In genomic region chr5:181163487-181164075, GRCh38 we compare ENCODE assay signal across 1 cellular context.
TF ChIP-seq lines count a peak whose summit lies in the region.

No MANE protein-coding gene starts in this region.

TF ChIP-seq in K562, 482 proteins besides CTCF, POLR2A, EP300 and RAD21 (continued from another document and continues in another):
- TF ChIP-seq MBD1 (CRISPR knock-in tag; IDR thresholded peaks at IDR 0.05) (no peak), TCFL5 (CRISPR knock-in tag; conservative IDR thresholded peaks at IDR 0.05) (no peak), SMAD2 (IDR thresholded peaks at IDR 0.05; ENCODE audit: low read depth, low read length) (no peak), CCAR2 (IDR thresholded peaks at IDR 0.05; ENCODE audit: low read depth, low read length) (no peak), FIP1L1 (IDR thresholded peaks at IDR 0.05; ENCODE audit: low read depth, low read length, poor library complexity, severe bottlenecking) (no peak), OTX1 (CRISPR knock-in tag; IDR thresholded peaks at IDR 0.05) (peak; percentile 91), NCOR1 (IDR thresholded peaks at IDR 0.05) (no peak), ZNF507 (tag; conservative IDR thresholded peaks at IDR 0.05) (no peak), LEF1 (IDR thresholded peaks at IDR 0.05) (0 out of 2 replicates have a peak, but pooled peaks have one; percentile 13), CTBP1 (IDR thresholded peaks at IDR 0.05; ENCODE audit: borderline replicate concordance) (no peak), ZNF3 (CRISPR knock-in tag; IDR thresholded peaks at IDR 0.05) (no peak), SMARCC2 (IDR thresholded peaks at IDR 0.05; ENCODE audit: low read depth) (0 out of 2 replicates have a peak, but pooled peaks have one; percentile 9), DIDO1 (tag; IDR thresholded peaks at IDR 0.05; ENCODE audit: low read depth) (peak; percentile 22; the same call in 1 of the 2 replicates), PHTF2 (CRISPR knock-in tag; IDR thresholded peaks at IDR 0.05) (no peak), FOXP4 (CRISPR knock-in tag; IDR thresholded peaks at IDR 0.05; ENCODE audit: borderline replicate concordance) (no peak), ZNF609 (CRISPR knock-in tag; IDR thresholded peaks at IDR 0.05; ENCODE audit: borderline replicate concordance) (no peak), ZNF76 (CRISPR knock-in tag; IDR thresholded peaks at IDR 0.05; ENCODE audit: borderline replicate concordance) (0 out of 2 replicates have a peak, but pooled peaks have one; percentile 47), HDAC6 (IDR thresholded peaks at IDR 0.05; ENCODE audit: low read depth, low read length) (no peak), ETS2 (tag; IDR thresholded peaks at IDR 0.05; ENCODE audit: borderline replicate concordance, poor library complexity, severe bottlenecking) (no peak), ZNF212 (CRISPR knock-in tag; IDR thresholded peaks at IDR 0.05) (no peak), ATF3 (IDR thresholded peaks at IDR 0.05) (no peak), ATF3 (CRISPR knock-in tag; conservative IDR thresholded peaks at IDR 0.05) (no peak), E2F5 (CRISPR knock-in tag; IDR thresholded peaks at IDR 0.05) (no peak), ZEB2 (IDR thresholded peaks at IDR 0.05) (no peak), ZNF324 (CRISPR knock-in tag; IDR thresholded peaks at IDR 0.05) (no peak), KDM4B (IDR thresholded peaks at IDR 0.05; ENCODE audit: borderline replicate concordance in 2 of 2, low read depth in 1 of 2) (no peak), NR1H2 (CRISPR knock-in tag; IDR thresholded peaks at IDR 0.05) (no peak), HDAC2 (IDR thresholded peaks at IDR 0.05) (peak; percentile 81; the same call in 1 of the 2 replicates), RBBP5 (IDR thresholded peaks at IDR 0.05; ENCODE audit: borderline replicate concordance, insufficient read depth, low read length, poor library complexity, severe bottlenecking) (peak; percentile 38), ZSCAN29 (IDR thresholded peaks at IDR 0.05) (no peak), HMBOX1 (IDR thresholded peaks at IDR 0.05) (no peak), BRD4 (IDR thresholded peaks at IDR 0.05) (no peak), ZSCAN32 (CRISPR knock-in tag; IDR thresholded peaks at IDR 0.05) (no peak), FOS (IDR thresholded peaks at IDR 0.05; ENCODE audit: extremely low read depth, insufficient read length) (no peak), NFIX (CRISPR knock-in tag; IDR thresholded peaks at IDR 0.05; ENCODE audit: low read depth) (no peak), HES1 (IDR thresholded peaks at IDR 0.05; ENCODE audit: low read depth) (peak; percentile 54; the same call in 1 of the 2 replicates), EP400 (IDR thresholded peaks at IDR 0.05) (peak; percentile 68), MEF2D (tag; conservative IDR thresholded peaks at IDR 0.05; ENCODE audit: low read depth) (no peak), ZNF398 (CRISPR knock-in tag; IDR thresholded peaks at IDR 0.05) (no peak), HIVEP1 (CRISPR knock-in tag; IDR thresholded peaks at IDR 0.05) (0 out of 2 replicates have a peak, but pooled peaks have one; percentile 20), PTRF (tag; IDR thresholded peaks at IDR 0.05) (no peak), SIN3B (IDR thresholded peaks at IDR 0.05; ENCODE audit: low read depth) (no peak), BACH1 (tag; IDR thresholded peaks at IDR 0.05) (no peak), ATF7 (IDR thresholded peaks at IDR 0.05) (peak; percentile 37), ELK1 (CRISPR knock-in tag; IDR thresholded peaks at IDR 0.05) (no peak), SLC30A9 (CRISPR knock-in tag; IDR thresholded peaks at IDR 0.05) (no peak), MIER1 (IDR thresholded peaks at IDR 0.05; ENCODE audit: low read depth) (peak; percentile 24; the same call in 1 of the 2 replicates), HNRNPK (IDR thresholded peaks at IDR 0.05; ENCODE audit: low read depth, low read length, poor library complexity, severe bottlenecking) (no peak), CBFA2T2 (conservative IDR thresholded peaks at IDR 0.05) (no peak), RHOXF2B (CRISPR knock-in tag; conservative IDR thresholded peaks at IDR 0.05) (no peak), NFE2 (IDR thresholded peaks at IDR 0.05; ENCODE audit: low read depth) (no peak), ZNF644 (tag; IDR thresholded peaks at IDR 0.05; ENCODE audit: low read depth) (0 out of 2 replicates have a peak, but pooled peaks have one; percentile 37), ZNF436 (CRISPR knock-in tag; IDR thresholded peaks at IDR 0.05) (no peak), CTCFL (IDR thresholded peaks at IDR 0.05; ENCODE audit: borderline replicate concordance, insufficient read depth, low read depth, low read length, poor library complexity, severe bottlenecking) (no peak), ATF1 (CRISPR knock-in tag; IDR thresholded peaks at IDR 0.05) (no peak), ATF1 (tag; IDR thresholded peaks at IDR 0.05) (peak; percentile 71), GATAD2A (IDR thresholded peaks at IDR 0.05) (peak; percentile 41; the same call in 1 of the 2 replicates)
